In the genomic region with DNA sequence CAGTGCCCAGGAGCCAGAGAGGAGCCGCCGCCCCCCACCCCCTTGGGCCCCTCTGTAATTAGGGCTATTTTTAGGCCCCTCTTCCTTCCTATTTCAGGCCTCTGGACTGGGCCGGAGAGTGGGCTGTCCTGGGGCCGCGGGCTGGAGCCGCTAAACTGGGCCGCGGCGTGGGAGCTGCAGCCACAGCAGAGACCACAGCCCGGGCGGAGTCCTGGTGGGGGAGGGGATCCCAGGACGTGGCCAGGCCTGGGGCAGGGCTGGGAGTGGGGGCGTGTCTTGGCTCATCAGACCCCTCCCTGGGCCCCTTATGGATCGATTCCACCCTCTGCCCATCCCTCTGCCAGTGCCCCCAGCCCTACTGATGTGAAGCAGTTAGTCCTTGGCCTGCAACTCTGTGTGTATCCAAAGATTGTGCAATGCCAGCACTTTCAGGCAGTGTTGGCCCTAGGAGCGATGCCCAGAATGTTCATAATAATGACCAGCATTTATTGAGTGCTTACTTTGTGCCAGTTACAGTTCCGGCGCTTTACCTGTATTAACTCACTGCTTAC, we compare ENCODE assay signal across 33 cellular contexts. TPM values are rescaled to one million over a fixed set of nuclear protein-coding genes. Genes with fewer than 3 reads are reported as not detected.
A peak's percentile ranks its signal among the peaks of the same experiment; 100 is the strongest.
DNase-seq lines count a peak whose midpoint lies in the region; ATAC-seq and TF ChIP-seq lines count a peak whose summit lies in the region.
"Had no signal": no experiment of that assay in that cellular context is flagged by ENCODE, and none has a peak within 500 bp of the region (broad histone marks: within the 10 kb centered on the region; RNA-seq: fewer than 3 reads in every experiment).

No MANE protein-coding gene starts in this region.

- peaks cover 18 to 58% (median 34%) of the 10 kb centered on the region in 10 experiments for H3K4me1 ChIP-seq in BLaER1 treated with 17β-estradiol and CSF1 and Interleukin-3, amounts not matched to agents 10 nM and 100 nM
- H3K4me1 ChIP-seq in neuronal stem cell (ENCODE audit: control insufficient read depth in 2 of 2, insufficient read depth in 1 of 2, low read depth in 1 of 2, low read length in 2 of 2), result peaks cover 14 to 29% of the 10 kb centered on the region in 2 donors
- H3K4me1 ChIP-seq: breast epithelium had no signal

- TF ChIP-seq POLR2A in lower leg skin (IDR thresholded peaks at IDR 0.05), result no peak

- peak overlapping the region; percentile 35 to 91 (median 63) for H3K4me2 ChIP-seq in BLaER1 treated with 17β-estradiol and CSF1 and Interleukin-3, amounts not matched to agents 10 nM and 100 nM
- no peak overlapping the region for H3K4me2 ChIP-seq in neuronal stem cell (ENCODE audit: insufficient read depth, low read length, poor library complexity, severe bottlenecking)
- H3K4me2 ChIP-seq: PC-9, smooth muscle cell had no signal

- H3K36me3 ChIP-seq in BLaER1 treated with 17β-estradiol and CSF1 and Interleukin-3, amounts not matched to agents 10 nM and 100 nM, result no peaks in the 10 kb centered on the region
- peaks cover 0 to 1% of the 10 kb centered on the region in 2 donors for H3K36me3 ChIP-seq in neuronal stem cell (replicated peaks in 1 of 2; ENCODE audit: control insufficient read depth in 2 of 2, insufficient read depth in 2 of 2, low read length in 2 of 2)
- H3K36me3 ChIP-seq: breast epithelium, esophagus squamous epithelium, heart left ventricle, ovary, thoracic aorta, WERI-Rb-1 had no signal

- no CpG with 5 or more reads among the region's 17 CpGs for WGBS in neuronal stem cell (ENCODE audit: extremely low coverage in 2 of 2, insufficient read length in 2 of 2, insufficient replicate concordance in 1 of 2), 2 donors
- 38 to 46% methylated on average over 16 of the region's 17 CpGs for WGBS in lower leg skin, 2 donors

- peaks cover 0 to 12% (median 7%) of the 10 kb centered on the region in 11 experiments; a peak in 8 of 22 replicates for H3K27me3 ChIP-seq in BLaER1 treated with 17β-estradiol and CSF1 and Interleukin-3, amounts not matched to agents 10 nM and 100 nM
- peaks cover 0 to 18% (median 0%) of the 10 kb centered on the region in 3 experiments for H3K27me3 ChIP-seq in neuronal stem cell (ENCODE audit: control insufficient read depth in 3 of 3, insufficient read depth in 3 of 3, low read depth in 1 of 3, low read length in 3 of 3)
- H3K27me3 ChIP-seq: breast epithelium, ovary had no signal

- H3K79me1 ChIP-seq in neuronal stem cell (ENCODE audit: low read depth, low read length), result no peaks in the 10 kb centered on the region

- H2BK120ac ChIP-seq in neuronal stem cell (ENCODE audit: low read depth, low read length), result peak overlapping the region; percentile 41

- H4K91ac ChIP-seq in neuronal stem cell (ENCODE audit: low read depth, low read length, poor library complexity), result no peak overlapping the region

- peak overlapping the region; percentile 81 for H3K18ac ChIP-seq in neuronal stem cell (ENCODE audit: low read length)

- no peak overlapping the region for H2AFZ ChIP-seq in neuronal stem cell (ENCODE audit: low read length)
- H2AFZ ChIP-seq: PC-9 had no signal

- H2BK5ac ChIP-seq in neuronal stem cell (ENCODE audit: low read length), result no peak overlapping the region

- ATAC-seq in GM21619 (IDR thresholded peaks at IDR 0.05; ENCODE audit: unreplicated experiment), result no peak
- ATAC-seq: heart left ventricle, mucosa of descending colon, Right ventricle myocardium inferior, SK-N-SH treated with all-trans-retinoic acid at 6 μM for 48 hours had no signal

- H4K20me1 ChIP-seq in BLaER1 treated with 17β-estradiol and CSF1 and Interleukin-3, amounts not matched to agents 10 nM and 100 nM, result peaks cover 0 to 7% (median 0%) of the 10 kb centered on the region in 11 experiments; a peak in 2 of 22 replicates

- peak overlapping the region; percentile 78 for H2BK15ac ChIP-seq in neuronal stem cell (ENCODE audit: low read length)

- no peak overlapping the region for H3K14ac ChIP-seq in neuronal stem cell (ENCODE audit: low read length)

- H3K9me3 ChIP-seq in BLaER1 treated with 17β-estradiol and CSF1 and Interleukin-3, amounts not matched to agents 10 nM and 100 nM (replicated peaks in 1 of 11), result no peaks in the 10 kb centered on the region
- H3K9me3 ChIP-seq in neuronal stem cell (replicated peaks in 1 of 2; ENCODE audit: control insufficient read depth in 2 of 2, insufficient read depth in 1 of 2, low read depth in 1 of 2, low read length in 2 of 2), result no peaks in the 10 kb centered on the region
- H3K9me3 ChIP-seq: breast epithelium, esophagus squamous epithelium, heart left ventricle, mucosa of descending colon, ovary, thoracic aorta had no signal

- H2BK12ac ChIP-seq in neuronal stem cell (ENCODE audit: low read length), result no peak overlapping the region

- peak overlapping the region in 6 of 11 experiments; percentile 1 to 37 (median 14); a peak in 7 of 22 replicates for H3K9ac ChIP-seq in BLaER1 treated with 17β-estradiol and CSF1 and Interleukin-3, amounts not matched to agents 10 nM and 100 nM
- H3K9ac ChIP-seq in neuronal stem cell (ENCODE audit: low read depth, low read length, poor library complexity), result no peak overlapping the region

- H2AK5ac ChIP-seq in neuronal stem cell (ENCODE audit: low read depth, low read length), result peak overlapping the region; percentile 93

- H3K4me3 ChIP-seq in BLaER1 treated with 17β-estradiol and CSF1 and Interleukin-3, amounts not matched to agents 10 nM and 100 nM, result peak overlapping the region in 1 of 10 experiments; percentile 38; a peak in 2 of 20 replicates
- H3K4me3 ChIP-seq in neuronal stem cell (ENCODE audit: low read length in 2 of 2) (no peak overlapping the region), lower leg skin (ENCODE audit: low read depth, poor library complexity, severe bottlenecking) (no peak overlapping the region)
- H3K4me3 ChIP-seq: breast epithelium, esophagus squamous epithelium, heart left ventricle, mucosa of descending colon, ovary, PC-9, smooth muscle cell, thoracic aorta had no signal

- no peak overlapping the region for H4K8ac ChIP-seq in neuronal stem cell (ENCODE audit: low read depth, low read length)

- DNase-seq in MV-4-11 (lab: John Stamatoyannopoulos, UW), result peak; percentile 33
- peak; percentile 20 for DNase-seq in fibroblast of peridontal ligament (ENCODE audit: extremely low read depth)
- DNase-seq in neuronal stem cell (ENCODE audit: low spot score), result no peak
- no peak for DNase-seq in lower leg skin (ENCODE audit: low spot score in 2 of 2)
- no peak for DNase-seq in retina
- DNase-seq: activated CD4-positive, alpha-beta T cell treated with anti-CD3 and anti-CD28 coated beads, Interleukin-2, amount 10 ng/mL, durations not matched to agents 24 days and 14 days; activated effector memory CD4-positive, alpha-beta T cell treated with anti-CD3 and anti-CD28 coated beads, Interleukin-2, amount 50 U/mL, for 16 hours; activated T-cell treated with anti-CD3 and anti-CD28 coated beads, Interleukin-2, amount 50 U/mL, for 1 hour; anterior cingulate cortex; DMS153; esophagus squamous epithelium; foreskin melanocyte; HCEC 1CT; mucosa of descending colon; NCI-H1092 treated with DMSO at 0.1 percent for 48 hours; NCI-H2081; NCI-H226; NCI-H69; ovary; PC-9; WERI-Rb-1 had no signal

- TF ChIP-seq CTCF in lower leg skin (IDR thresholded peaks at IDR 0.05), result no peak

- H3K27ac ChIP-seq in BLaER1 treated with 17β-estradiol and CSF1 and Interleukin-3, amounts not matched to agents 10 nM and 100 nM, result peak overlapping the region in 3 of 11 experiments; percentile 29 to 56 (median 37); a peak in 5 of 22 replicates
- no peak overlapping the region for H3K27ac ChIP-seq in neuronal stem cell (replicated peaks; ENCODE audit: low read length)
- H3K27ac ChIP-seq: breast epithelium, esophagus squamous epithelium, heart left ventricle, ovary, PC-9, thoracic aorta, WERI-Rb-1 had no signal

- H3K23ac ChIP-seq in neuronal stem cell (ENCODE audit: low read depth, low read length, poor library complexity), result no peak overlapping the region

- no peak overlapping the region for H3K4ac ChIP-seq in neuronal stem cell (ENCODE audit: low read length)

- intact Hi-C loops in lower leg skin (cut with DNase I; ENCODE audit: low total_unique reads), result no loop called here

RNA-seq across cellular contexts. Expression of gene TAC4, which starts 15.0 kb away (rescaled TPM):
- polyA plus RNA-seq in neuronal stem cell (2013, experiment 1 of 2), result not detected
- not detected for polyA plus RNA-seq in neuronal stem cell (2013, experiment 2 of 2)
- total RNA-seq in lower leg skin, result not detected
- total RNA-seq: activated CD4-positive, alpha-beta T cell treated with anti-CD3 and anti-CD28 coated beads, Interleukin-2, amount 10 ng/mL, durations not matched to agents 24 days and 14 days; activated CD8-positive, alpha-beta memory T cell treated with anti-CD3 and anti-CD28 coated beads for 36 hours; breast epithelium; esophagus squamous epithelium; kidney epithelial cell; lung microvascular endothelial cell; mucosa of descending colon; ovary; PC-9; smooth muscle cell; thoracic aorta had no signal
- polyA plus RNA-seq: BJ, heart left ventricle, ovary, smooth muscle cell had no signal

Comparison
In these comparisons a context has a peak if more than half of its experiments do, and no peak if none do; other contexts are left out.
1. DNase-seq: peak in MV-4-11 (single experiment) and fibroblast of peridontal ligament (single experiment); none in neuronal stem cell (single experiment), lower leg skin (0 of 2) and retina (single experiment).